34 cellular contexts compared by ENCODE assay signal in genomic region chr5:20660588-20660987, GRCh38.
"Had no signal": no experiment of that assay in that cellular context is flagged by ENCODE, and none has a peak within 500 bp of the region (broad histone marks: within the 10 kb centered on the region; RNA-seq: fewer than 3 reads in every experiment).

No MANE protein-coding gene starts in this region.

- H3K4me3 ChIP-seq: ascending aorta, MG63, Peyer's patch, SJSA1 had no signal

- H3K27me3 ChIP-seq: ascending aorta, MG63, Peyer's patch, SJSA1 had no signal

- H3K36me3 ChIP-seq: ascending aorta, MG63, Peyer's patch, SJSA1 had no signal

- DNase-seq: activated B cell treated with CpG ODN at 0.5 μM for 24 hours; activated CD4-positive, alpha-beta memory T cell treated with anti-CD3 and anti-CD28 coated beads, Interleukin-2, amount 10 ng/mL, durations not matched to agents 7 days and 5 days; activated CD4-positive, alpha-beta T cell treated with anti-CD3 and anti-CD28 coated beads for 1 hour; activated CD4-positive, alpha-beta T cell treated with anti-CD3 and anti-CD28 coated beads for 48 hours; activated CD8-positive, alpha-beta memory T cell treated with anti-CD3 and anti-CD28 coated beads for 24 hours; activated CD8-positive, alpha-beta memory T cell treated with anti-CD3 and anti-CD28 coated beads, Interleukin-2, amount 10 ng/mL, durations not matched to agents 7 days and 5 days; activated CD8-positive, alpha-beta memory T cell treated with anti-CD3 and anti-CD28 coated beads, Interleukin-2, amount 50 U/mL, for 48 hours; activated effector memory CD4-positive, alpha-beta T cell treated with Interleukin-2 at 50 U/mL for 16 hours; activated naive CD4-positive, alpha-beta T cell treated with anti-CD3 and anti-CD28 coated beads, Interleukin-2, amount 50 U/mL, for 16 hours; activated naive CD8-positive, alpha-beta T cell treated with anti-CD3 and anti-CD28 coated beads, Interleukin-2, amount 10 ng/mL, durations not matched to agents 7 days and 5 days; activated T-cell treated with anti-CD3 and anti-CD28 coated beads, Interleukin-2, amount 50 U/mL, for 48 hours; amygdala; Kasumi-1; KG1; MG63; MV-4-11; NCI-H1092; NCI-H1436 treated with DMSO at 0.1 percent for 48 hours; NCI-H1694 treated with DMSO at 0.1 percent for 48 hours; NCI-H2029; NCI-H345; NCI-H524 treated with DMSO at 0.1 percent for 48 hours; NK-92 treated with Interleukin-12 subunit alpha and Interleukin-12 subunit beta, amount 100 ng/mL, for 24 hours; PC-3; Peyer's patch; RPMI8226; SHP77 treated with DMSO at 0.1 percent for 48 hours; T-cell; T-helper 17 cell; T-helper 9 cell had no signal

- H3K36me3 Mint-ChIP-seq: activated CD8-positive, alpha-beta memory T cell treated with anti-CD3 and anti-CD28 coated beads, Interleukin-2, amount 10 ng/mL, durations not matched to agents 7 days and 5 days; activated naive CD8-positive, alpha-beta T cell treated with anti-CD3 and anti-CD28 coated beads, Interleukin-2, amount 10 ng/mL, durations not matched to agents 7 days and 5 days; T-cell had no signal

- H3K27ac ChIP-seq: ascending aorta, Peyer's patch, SJSA1, VCaP had no signal

- H3K4me1 Mint-ChIP-seq: activated B cell treated with CpG ODN at 0.5 μM for 24 hours; activated CD4-positive, alpha-beta memory T cell treated with anti-CD3 and anti-CD28 coated beads, Interleukin-2, amount 10 ng/mL, durations not matched to agents 7 days and 5 days; activated CD8-positive, alpha-beta memory T cell treated with anti-CD3 and anti-CD28 coated beads, Interleukin-2, amount 10 ng/mL, durations not matched to agents 7 days and 5 days; activated naive CD8-positive, alpha-beta T cell treated with anti-CD3 and anti-CD28 coated beads, Interleukin-2, amount 10 ng/mL, durations not matched to agents 7 days and 5 days; T-cell; T-helper 17 cell had no signal

- H3K4me1 ChIP-seq: ascending aorta, Peyer's patch, SJSA1 had no signal

- H3K27ac Mint-ChIP-seq: activated B cell treated with CpG ODN at 0.5 μM for 24 hours; activated CD4-positive, alpha-beta memory T cell treated with anti-CD3 and anti-CD28 coated beads, Interleukin-2, amount 10 ng/mL, durations not matched to agents 7 days and 5 days; activated CD8-positive, alpha-beta memory T cell treated with anti-CD3 and anti-CD28 coated beads, Interleukin-2, amount 10 ng/mL, durations not matched to agents 7 days and 5 days; activated naive CD8-positive, alpha-beta T cell treated with anti-CD3 and anti-CD28 coated beads, Interleukin-2, amount 10 ng/mL, durations not matched to agents 7 days and 5 days; T-cell; T-helper 17 cell had no signal

- H3K9me3 Mint-ChIP-seq: activated B cell treated with CpG ODN at 0.5 μM for 24 hours; activated naive CD8-positive, alpha-beta T cell treated with anti-CD3 and anti-CD28 coated beads, Interleukin-2, amount 10 ng/mL, durations not matched to agents 7 days and 5 days had no signal

- H3K4me3 Mint-ChIP-seq: activated B cell treated with CpG ODN at 0.5 μM for 24 hours; activated CD4-positive, alpha-beta memory T cell treated with anti-CD3 and anti-CD28 coated beads, Interleukin-2, amount 10 ng/mL, durations not matched to agents 7 days and 5 days; activated CD8-positive, alpha-beta memory T cell treated with anti-CD3 and anti-CD28 coated beads, Interleukin-2, amount 10 ng/mL, durations not matched to agents 7 days and 5 days; activated naive CD8-positive, alpha-beta T cell treated with anti-CD3 and anti-CD28 coated beads, Interleukin-2, amount 10 ng/mL, durations not matched to agents 7 days and 5 days; T-cell; T-helper 17 cell had no signal

- H3K27me3 Mint-ChIP-seq: activated B cell treated with CpG ODN at 0.5 μM for 24 hours; activated CD4-positive, alpha-beta memory T cell treated with anti-CD3 and anti-CD28 coated beads, Interleukin-2, amount 10 ng/mL, durations not matched to agents 7 days and 5 days; activated CD8-positive, alpha-beta memory T cell treated with anti-CD3 and anti-CD28 coated beads, Interleukin-2, amount 10 ng/mL, durations not matched to agents 7 days and 5 days; activated naive CD8-positive, alpha-beta T cell treated with anti-CD3 and anti-CD28 coated beads, Interleukin-2, amount 10 ng/mL, durations not matched to agents 7 days and 5 days; T-cell; T-helper 17 cell had no signal

- ATAC-seq: activated CD8-positive, alpha-beta memory T cell treated with anti-CD3 and anti-CD28 coated beads, Interleukin-2, amount 10 ng/mL, durations not matched to agents 7 days and 5 days; PC-3; SK-N-SH treated with all-trans-retinoic acid at 6 μM for 48 hours; T-cell; T-helper 17 cell had no signal

- H3K9me3 ChIP-seq: ascending aorta, MG63, Peyer's patch, SJSA1 had no signal
